Comparison of ENCODE assay signal across 26 cellular contexts in the genomic region with DNA sequence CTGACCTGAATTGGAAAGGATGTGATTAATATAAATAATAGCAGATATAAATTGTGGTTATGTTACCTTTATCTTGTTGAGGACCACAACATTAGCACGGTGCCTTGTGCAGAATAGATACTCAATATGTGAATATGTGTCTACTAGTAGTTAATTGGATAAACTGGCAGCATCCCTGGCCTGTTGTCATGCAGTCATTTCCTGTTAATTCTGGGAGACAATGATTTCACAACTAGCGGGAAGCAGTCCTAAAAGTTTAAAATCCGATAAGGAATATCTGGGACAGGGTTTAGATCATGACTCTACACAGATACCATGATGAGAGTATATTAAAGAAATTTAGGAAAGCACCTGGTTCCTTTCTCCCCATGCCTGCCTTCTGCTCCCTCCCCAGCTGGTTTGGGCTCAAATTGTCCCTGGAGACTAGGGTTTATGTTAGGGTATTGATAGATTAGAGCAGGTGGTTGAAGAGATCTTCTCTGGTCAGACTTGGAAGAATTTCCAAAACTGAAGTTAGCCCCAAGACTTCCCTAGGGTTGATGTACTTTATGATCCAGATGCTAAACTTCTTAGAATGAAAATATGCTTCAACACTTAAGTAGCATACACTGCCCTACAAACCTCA.
"Had no signal": no experiment of that assay in that cellular context is flagged by ENCODE, and none has a peak within 500 bp of the region (broad histone marks: within the 10 kb centered on the region; RNA-seq: fewer than 3 reads in every experiment).

No MANE protein-coding gene starts in this region.

- ATAC-seq: activated CD4-positive, CD25-positive, alpha-beta regulatory T cell treated with anti-CD3 and anti-CD28 coated beads, Interleukin-2, amount 50 U/mL, for 24 hours; left cardiac atrium; naive thymus-derived CD8-positive, alpha-beta T cell; psoas muscle; stimulated activated naive CD8-positive, alpha-beta T cell treated with anti-CD3 and anti-CD28 coated beads, Interleukin-15, amount 100 ng/mL, for 72 hours; T-helper 17 cell had no signal

- H3K79me2 ChIP-seq: parathyroid adenoma had no signal

- H3K27me3 ChIP-seq: esophagus squamous epithelium, uterus had no signal

- H3K4me3 ChIP-seq: esophagus squamous epithelium, psoas muscle, uterus had no signal

- H3K36me3 ChIP-seq: uterus, WERI-Rb-1 had no signal

- H3K9ac ChIP-seq: parathyroid adenoma had no signal

- H3K4me1 ChIP-seq: parathyroid adenoma, psoas muscle, uterus had no signal

- H2AFZ ChIP-seq: parathyroid adenoma had no signal

- DNase-seq: activated CD4-positive, alpha-beta T cell treated with anti-CD3 and anti-CD28 coated beads for 48 hours; activated CD4-positive, alpha-beta T cell treated with anti-CD3 and anti-CD28 coated beads, Interleukin-2, amount 50 U/mL, for 48 hours; activated CD8-positive, alpha-beta memory T cell treated with anti-CD3 and anti-CD28 coated beads for 24 hours; activated effector memory CD4-positive, alpha-beta T cell treated with anti-CD3 and anti-CD28 coated beads, Interleukin-2, amount 50 U/mL, for 16 hours; activated naive CD4-positive, alpha-beta T cell treated with anti-CD3 and anti-CD28 coated beads for 36 hours; activated naive CD8-positive, alpha-beta T cell treated with anti-CD3 and anti-CD28 coated beads, Interleukin-2, amount 10 ng/mL, durations not matched to agents 7 days and 5 days; amniotic stem cell; effector CD4-positive, alpha-beta T cell; esophagus squamous epithelium; foreskin fibroblast; head of caudate nucleus; hippocampal formation; left cardiac atrium; midbrain; naive thymus-derived CD8-positive, alpha-beta T cell; nucleus accumbens; psoas muscle; stimulated activated CD4-positive, alpha-beta T cell treated with anti-CD3 and anti-CD28 coated beads, Interleukin-2, amount 100 ng/mL, for 48 hours; stimulated activated naive CD8-positive, alpha-beta T cell treated with anti-CD3 and anti-CD28 coated beads, Interleukin-15, amount 100 ng/mL, for 72 hours; substantia nigra; T-helper 17 cell; T1000; uterus; WERI-Rb-1 had no signal

- H3K27ac ChIP-seq: esophagus squamous epithelium, parathyroid adenoma, psoas muscle, uterus, WERI-Rb-1 had no signal

- H3K9me3 ChIP-seq: esophagus squamous epithelium, psoas muscle, uterus had no signal
